Comparison of ENCODE assay signal across 1 cellular context in the genomic region with DNA sequence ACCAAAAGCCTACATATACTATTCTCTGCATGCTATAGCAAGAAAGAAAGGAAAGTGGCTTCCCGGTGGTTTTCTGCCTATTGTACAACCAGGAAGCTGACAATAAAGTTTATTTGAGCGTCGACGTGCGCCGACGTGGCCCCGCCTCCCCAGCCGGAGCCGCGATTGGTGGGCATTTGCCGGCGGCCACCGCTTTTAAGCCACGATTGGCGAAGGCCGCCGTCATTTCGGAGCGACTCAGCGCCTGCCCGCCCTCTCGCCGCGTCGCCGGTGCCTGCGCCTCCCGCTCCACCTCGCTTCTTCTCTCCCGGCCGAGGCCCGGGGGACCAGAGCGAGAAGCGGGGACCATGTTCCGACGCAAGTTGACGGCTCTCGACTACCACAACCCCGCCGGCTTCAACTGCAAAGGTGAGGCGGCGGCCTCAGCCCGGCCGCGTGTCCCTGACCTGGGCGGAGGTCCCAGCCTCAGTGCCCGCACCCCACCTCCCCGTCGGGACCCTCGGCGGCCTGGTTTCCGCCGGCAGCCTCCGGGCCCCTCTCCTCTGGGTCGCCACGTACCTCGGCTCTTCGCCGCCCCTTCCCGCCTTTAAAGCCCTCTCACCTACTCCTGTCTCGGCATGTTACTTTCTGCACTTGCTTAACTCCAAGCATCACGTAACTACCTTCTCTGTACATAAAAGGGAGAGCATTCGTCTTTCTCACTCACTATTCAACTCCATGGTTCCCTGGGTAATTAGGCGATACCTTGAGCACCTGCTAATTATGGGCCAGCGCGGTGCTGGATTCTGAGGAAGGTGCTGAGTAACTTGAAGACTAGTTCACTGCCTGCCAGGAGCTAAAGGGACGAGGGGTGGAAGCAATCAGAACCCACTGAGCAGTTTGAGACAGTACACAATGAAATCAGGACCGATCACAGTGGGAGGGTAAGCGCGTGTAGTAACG.
TF ChIP-seq lines count a peak whose summit lies in the region.

A gene (plus strand): TSS at position 254 of the 942 bp plus-strand sequence. CDS start 94 bp downstream, at position 348.

TF ChIP-seq in SK-N-SH, 30 proteins besides CTCF, POLR2A, EP300 and RAD21 (continued from another document):
- TF ChIP-seq, protein P1, sequence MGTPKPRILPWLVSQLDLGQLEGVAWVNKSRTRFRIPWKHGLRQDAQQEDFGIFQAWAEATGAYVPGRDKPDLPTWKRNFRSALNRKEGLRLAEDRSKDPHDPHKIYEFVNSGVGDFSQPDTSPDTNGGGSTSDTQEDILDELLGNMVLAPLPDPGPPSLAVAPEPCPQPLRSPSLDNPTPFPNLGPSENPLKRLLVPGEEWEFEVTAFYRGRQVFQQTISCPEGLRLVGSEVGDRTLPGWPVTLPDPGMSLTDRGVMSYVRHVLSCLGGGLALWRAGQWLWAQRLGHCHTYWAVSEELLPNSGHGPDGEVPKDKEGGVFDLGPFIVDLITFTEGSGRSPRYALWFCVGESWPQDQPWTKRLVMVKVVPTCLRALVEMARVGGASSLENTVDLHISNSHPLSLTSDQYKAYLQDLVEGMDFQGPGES (IDR thresholded peaks at IDR 0.05; ENCODE audit: low read depth, low read length): peak; percentile 66
- TF ChIP-seq POLR2AphosphoS5 (IDR thresholded peaks at IDR 0.05; ENCODE audit: low read depth, low read length): peak; percentile 87
- peak; percentile 60; the same call in 1 of the 2 replicates for TF ChIP-seq YY1 (IDR thresholded peaks at IDR 0.05; ENCODE audit: low read depth)
- TF ChIP-seq EZH2phosphoT487 (IDR thresholded peaks at IDR 0.05; ENCODE audit: borderline replicate concordance, low read depth): no peak
- TF ChIP-seq GATA2 (CRISPR knock-in tag; IDR thresholded peaks at IDR 0.05): no peak
- TF ChIP-seq, protein P2, sequence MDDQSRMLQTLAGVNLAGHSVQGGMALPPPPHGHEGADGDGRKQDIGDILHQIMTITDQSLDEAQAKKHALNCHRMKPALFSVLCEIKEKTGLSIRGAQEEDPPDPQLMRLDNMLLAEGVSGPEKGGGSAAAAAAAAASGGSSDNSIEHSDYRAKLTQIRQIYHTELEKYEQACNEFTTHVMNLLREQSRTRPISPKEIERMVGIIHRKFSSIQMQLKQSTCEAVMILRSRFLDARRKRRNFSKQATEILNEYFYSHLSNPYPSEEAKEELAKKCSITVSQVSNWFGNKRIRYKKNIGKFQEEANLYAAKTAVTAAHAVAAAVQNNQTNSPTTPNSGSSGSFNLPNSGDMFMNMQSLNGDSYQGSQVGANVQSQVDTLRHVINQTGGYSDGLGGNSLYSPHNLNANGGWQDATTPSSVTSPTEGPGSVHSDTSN (IDR thresholded peaks at IDR 0.05): peak; percentile 98
- TF ChIP-seq NFIC (IDR thresholded peaks at IDR 0.05; ENCODE audit: borderline replicate concordance): no peak
- TF ChIP-seq MEF2A (IDR thresholded peaks at IDR 0.05; ENCODE audit: borderline replicate concordance, low read depth): no peak
- TF ChIP-seq FOSL2 (IDR thresholded peaks at IDR 0.05; ENCODE audit: borderline replicate concordance, low read depth): no peak
